9 cellular contexts compared by ENCODE assay signal in genomic region chr11:113730887-113731726, GRCh38. TPM values are rescaled to one million over a fixed set of nuclear protein-coding genes. Genes with fewer than 3 reads are reported as not detected.
DNase-seq lines count a peak whose midpoint lies in the region; ATAC-seq and TF ChIP-seq lines count a peak whose summit lies in the region.
"Had no signal": no experiment of that assay in that cellular context is flagged by ENCODE, and none has a peak within 500 bp of the region (broad histone marks: within the 10 kb centered on the region; RNA-seq: fewer than 3 reads in every experiment).

No MANE protein-coding gene starts in this region.

- BruUV-seq in A673 (replicated peaks; lab: Mats Ljungman, UMichigan): no TSS peak

- H2AFZ ChIP-seq in GM23338: no peak overlapping the region

- H3K4me1 Mint-ChIP-seq in GM23338: no peaks in the 10 kb centered on the region; the same call in 2 of the 3 replicates
- H3K4me1 Mint-ChIP-seq: activated naive CD4-positive, alpha-beta T cell treated with anti-CD3 and anti-CD28 coated beads, Interleukin-2, amount 50 U/mL, for 24 hours had no signal

- H3F3A ChIP-seq in GM23338 (replicated peaks; ENCODE audit: low read depth): no peaks in the 10 kb centered on the region

- no peak overlapping the region for H3K9ac ChIP-seq in colonic mucosa (ENCODE audit: low read depth in 2 of 2, low read length in 2 of 2)

- TF ChIP-seq CTCF in A673 (conservative IDR thresholded peaks at IDR 0.05; ENCODE audit: low read depth, low read length) (peak; percentile 60), GM23338 (conservative IDR thresholded peaks at IDR 0.05; ENCODE audit: low read depth in 2 of 2) (peak; percentile 68 to 88), colonic mucosa (IDR thresholded peaks at IDR 0.05) (peak; percentile 51), right lobe of liver (IDR thresholded peaks at IDR 0.05) (peak; percentile 27 to 53 (median 40))

- intact Hi-C loops in A673 (cut with micrococcal nuclease; ENCODE audit: unreplicated experiment) (loop anchor here (1.0 to 10.0 kb wide), 2 partner anchors 176 to 426 kb away; no protein-coding TSS in a partner anchor), colonic mucosa (cut with DNase I) (loop anchor here (5.0 to 10.0 kb wide), 2 partner anchors 196 to 424 kb away; no protein-coding TSS in a partner anchor), right lobe of liver (cut with DNase I) (no loop called here)

- H3K27ac Mint-ChIP-seq in GM23338: no peak overlapping the region
- H3K27ac Mint-ChIP-seq: activated naive CD4-positive, alpha-beta T cell treated with anti-CD3 and anti-CD28 coated beads, Interleukin-2, amount 50 U/mL, for 24 hours had no signal

- 46% methylated on average over 4 of the region's 4 CpGs for WGBS in right lobe of liver (ENCODE audit: insufficient coverage, low coverage, low lambda C conversion rate, missing lambda C conversion rate)

- H3K9me2 ChIP-seq in GM23338 (ENCODE audit: insufficient read depth): no peaks in the 10 kb centered on the region

- POLR2A ChIA-PET in A673 (lab: Charles Lee; ENCODE audit: low non-redundant PET): no interaction called here

- H4K20me1 ChIP-seq in GM23338 (replicated peaks; ENCODE audit: insufficient read depth): no peaks in the 10 kb centered on the region; the same call in 1 of the 2 replicates

- peaks cover 15% of the 10 kb centered on the region; the same call in 2 of the 3 replicates for H3K36me3 Mint-ChIP-seq in GM23338 (ENCODE audit: low read depth)

- H3K9me3 Mint-ChIP-seq in GM23338: no peaks in the 10 kb centered on the region
- H3K9me3 Mint-ChIP-seq: activated naive CD4-positive, alpha-beta T cell treated with anti-CD3 and anti-CD28 coated beads, Interleukin-2, amount 50 U/mL, for 24 hours had no signal

- H3K27ac ChIP-seq in A673 (ENCODE audit: low read depth, low read length, poor library complexity, severe bottlenecking) (no peak overlapping the region), GM23338 (ENCODE audit: low read depth) (no peak overlapping the region), colonic mucosa (no peak overlapping the region), right lobe of liver (no peak overlapping the region)
- H3K27ac ChIP-seq in effector memory CD4-positive, alpha-beta T cell (ENCODE audit: insufficient read depth, low read length, poor library complexity, severe bottlenecking): no peak overlapping the region

- CTCF ChIA-PET in A673 (lab: Charles Lee): no interaction called here

- H3K4me1 ChIP-seq in A673 (ENCODE audit: insufficient read depth, low read length, poor library complexity, severe bottlenecking): no peaks in the 10 kb centered on the region
- no peaks in the 10 kb centered on the region for H3K4me1 ChIP-seq in GM23338 (ENCODE audit: insufficient read depth)
- H3K4me1 ChIP-seq in colonic mucosa: no peaks in the 10 kb centered on the region
- H3K4me1 ChIP-seq in right lobe of liver: no peaks in the 10 kb centered on the region
- H3K4me1 ChIP-seq in effector memory CD4-positive, alpha-beta T cell (ENCODE audit: control insufficient read depth, insufficient read depth, low read length, poor library complexity, severe bottlenecking): no peaks in the 10 kb centered on the region

- peak; percentile 54 for DNase-seq in A673 (ENCODE audit: low spot score)
- DNase-seq in GM23338 (ENCODE audit: low spot score): peak; percentile 72
- DNase-seq in NCI-H774 (lab: John Stamatoyannopoulos, UW): peak; percentile 36
- peak; percentile 35 for DNase-seq in colonic mucosa
- DNase-seq in right lobe of liver: no peak
- DNase-seq in effector memory CD4-positive, alpha-beta T cell: no peak

- H3K36me3 ChIP-seq in A673 (ENCODE audit: insufficient read depth, low read length, poor library complexity, severe bottlenecking) (peaks cover 18% of the 10 kb centered on the region), GM23338 (ENCODE audit: insufficient read depth) (0 out of 2 replicates have a peak, but pooled peaks cover 3% of the 10 kb centered on the region), colonic mucosa (peaks cover 2% of the 10 kb centered on the region), right lobe of liver (peaks cover 0 to 26% (median 3%) of the 10 kb centered on the region in 4 donors)
- H3K36me3 ChIP-seq in effector memory CD4-positive, alpha-beta T cell (ENCODE audit: control insufficient read depth, insufficient read depth, low read length): peaks cover 13% of the 10 kb centered on the region

- no peaks in the 10 kb centered on the region for H3K79me2 ChIP-seq in GM23338 (replicated peaks; ENCODE audit: insufficient read depth)

- no peak overlapping the region for H3K4me3 Mint-ChIP-seq in GM23338
- H3K4me3 Mint-ChIP-seq: activated naive CD4-positive, alpha-beta T cell treated with anti-CD3 and anti-CD28 coated beads, Interleukin-2, amount 50 U/mL, for 24 hours had no signal

- H3K9me3 ChIP-seq in A673 (ENCODE audit: low read depth, low read length, poor library complexity, severe bottlenecking) (no peaks in the 10 kb centered on the region), colonic mucosa (no peaks in the 10 kb centered on the region), right lobe of liver (no peaks in the 10 kb centered on the region)
- H3K9me3 ChIP-seq in effector memory CD4-positive, alpha-beta T cell (ENCODE audit: control insufficient read depth, low read length): no peaks in the 10 kb centered on the region

- H3K27me3 Mint-ChIP-seq in GM23338 (ENCODE audit: insufficient read depth, low read depth, poor library complexity): no peaks in the 10 kb centered on the region
- H3K27me3 Mint-ChIP-seq: activated naive CD4-positive, alpha-beta T cell treated with anti-CD3 and anti-CD28 coated beads, Interleukin-2, amount 50 U/mL, for 24 hours had no signal

- peak; percentile 88 for ATAC-seq in GM23338
- ATAC-seq in right lobe of liver: peak; percentile 50 to 71 (median 66)
- ATAC-seq in HG02973 (IDR thresholded peaks at IDR 0.05; ENCODE audit: unreplicated experiment): no peak
- ATAC-seq in GM19463 (IDR thresholded peaks at IDR 0.05; ENCODE audit: unreplicated experiment): no peak

- no peak for TF ChIP-seq POLR2A in right lobe of liver (IDR thresholded peaks at IDR 0.05)

- H3K27me3 ChIP-seq in A673 (replicated peaks; ENCODE audit: insufficient read depth, low read depth, low read length, poor library complexity): no peaks in the 10 kb centered on the region
- H3K27me3 ChIP-seq in GM23338 (ENCODE audit: insufficient read depth): no peaks in the 10 kb centered on the region
- H3K27me3 ChIP-seq in colonic mucosa: no peaks in the 10 kb centered on the region
- H3K27me3 ChIP-seq in right lobe of liver: no peaks in the 10 kb centered on the region
- no peaks in the 10 kb centered on the region for H3K27me3 ChIP-seq in effector memory CD4-positive, alpha-beta T cell (replicated peaks; ENCODE audit: control insufficient read depth, insufficient read depth, low read length, poor library complexity, severe bottlenecking)

- H3K4me3 ChIP-seq in A673 (ENCODE audit: low read depth, low read length, poor library complexity, severe bottlenecking) (no peak overlapping the region), GM23338 (no peak overlapping the region), colonic mucosa (no peak overlapping the region), right lobe of liver (no peak overlapping the region)
- no peak overlapping the region for H3K4me3 ChIP-seq in effector memory CD4-positive, alpha-beta T cell (ENCODE audit: insufficient read depth, low read depth, low read length, poor library complexity, severe bottlenecking)

- no peak overlapping the region for H3K4me2 ChIP-seq in GM23338

RNA-seq across cellular contexts. Expression of gene TMPRSS5, which starts 25.0 kb away (rescaled TPM):
- total RNA-seq in A673 (2021): 1.5 and 2.9 TPM in 2 replicates
- total RNA-seq in GM23338 (2014; rRNA removed; shearing (Covaris generic)): 1.8 TPM in 1 of 2 replicates, not detected in the other
- not detected in 2 replicates for polyA plus RNA-seq in GM23338 (2016; fragmentation: Nextera tagmentation; extraction: Ambion mirVana)
- total RNA-seq in colonic mucosa: under 1 TPM; 0.11 to 0.59 TPM
- total RNA-seq in right lobe of liver: under 1 TPM in 4 of 6 experiments, not detected in 2; 0.12 to 0.75 (median 0.43) TPM

RNA-seq across cellular contexts. Expression of gene ZW10, which starts 42.4 kb away (rescaled TPM):
- 31.4 TPM in 2 replicates for total RNA-seq in A673 (2021)
- total RNA-seq in GM23338 (2014; rRNA removed; shearing (Covaris generic)): 24.5 and 30.5 TPM in 2 replicates
- 8.9 and 12.3 TPM in 2 replicates for polyA plus RNA-seq in GM23338 (2016; fragmentation: Nextera tagmentation; extraction: Ambion mirVana)
- total RNA-seq in colonic mucosa: 10 to 100 TPM; 12.3 to 17.8 TPM
- total RNA-seq in right lobe of liver: 10 to 100 TPM in 1 of 6 experiments, 1 to 10 TPM in 5; 7.3 to 10.8 (median 8.5) TPM

RNA-seq across cellular contexts. Expression of gene CLDN25, which starts 48.5 kb away (rescaled TPM):
- not detected in 2 replicates for total RNA-seq in A673 (2021)
- total RNA-seq in GM23338 (2014; rRNA removed; shearing (Covaris generic)): not detected in 2 replicates
- polyA plus RNA-seq in GM23338 (2016; fragmentation: Nextera tagmentation; extraction: Ambion mirVana): not detected in 2 replicates
- not detected for total RNA-seq in colonic mucosa
- not detected for total RNA-seq in right lobe of liver

Comparison
In these comparisons a context has a peak if more than half of its experiments do, and no peak if none do; other contexts are left out.
1. DNase-seq: peak in A673 (single experiment), GM23338 (single experiment), NCI-H774 (single experiment) and colonic mucosa (single experiment); none in right lobe of liver (0 of 3) and effector memory CD4-positive, alpha-beta T cell (0 of 3).
2. ATAC-seq: peak in GM23338 (single experiment) and right lobe of liver (4 of 4); none in HG02973 (single experiment) and GM19463 (single experiment).
3. intact Hi-C loops: an anchor here in A673 (1.0 to 10.0 kb wide) and colonic mucosa (5.0 to 10.0 kb wide); none called in right lobe of liver.
4. Peak in every context shown above with its lines, with median percentiles within 50 percentile points of each other: CTCF ChIP-seq.